Comparison of ENCODE assay signal across 1 cellular context in the genomic region with DNA sequence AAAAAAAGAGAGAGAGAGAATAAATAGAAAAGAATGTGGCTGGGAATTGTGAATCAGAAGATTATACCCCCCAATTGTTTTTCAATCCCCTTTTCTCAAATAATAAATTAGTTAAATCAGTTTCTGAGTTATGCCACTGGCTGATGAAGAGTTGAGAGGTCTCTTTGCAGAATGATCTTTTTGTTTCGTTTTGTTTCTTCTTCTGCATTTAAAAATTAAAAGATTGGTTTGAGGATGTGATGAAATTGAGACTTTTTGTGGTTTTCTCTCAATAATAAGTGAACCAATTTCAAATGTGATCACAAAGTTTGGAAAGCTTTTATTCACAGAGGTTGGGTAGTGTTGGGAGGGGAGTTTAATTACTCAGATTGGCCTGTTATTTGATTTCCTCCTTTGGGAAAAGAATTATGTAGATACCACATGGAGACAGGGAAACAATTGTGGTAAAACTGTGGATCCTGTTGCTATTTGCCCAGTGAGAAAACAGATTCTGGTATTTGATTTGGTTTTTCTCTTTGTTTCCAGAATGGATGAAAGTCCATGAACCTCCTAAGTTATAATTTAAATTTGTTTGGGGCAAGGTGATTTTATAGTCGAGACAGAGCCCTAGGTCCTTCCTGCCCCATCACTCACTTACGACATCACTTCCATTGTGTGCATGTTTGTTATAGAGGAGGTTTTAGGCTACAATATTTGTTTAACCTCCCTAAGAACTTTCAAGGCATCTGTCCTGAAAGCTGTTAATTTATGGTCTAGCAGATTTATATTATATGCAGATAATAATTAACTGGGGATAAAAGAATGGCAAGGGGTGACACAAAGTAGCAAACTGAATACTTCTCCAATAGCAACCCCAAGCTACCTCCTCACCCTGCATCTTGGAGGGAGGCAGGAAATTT.
TF ChIP-seq lines count a peak whose summit lies in the region.

No MANE protein-coding gene starts in this region.

TF ChIP-seq in HCT116, 20 proteins besides CTCF, POLR2A, EP300 and RAD21 (continued from another document):
- no peak for TF ChIP-seq EGR1 (IDR thresholded peaks at IDR 0.05; ENCODE audit: low read depth)
- no peak for TF ChIP-seq ZBTB33 (IDR thresholded peaks at IDR 0.05; ENCODE audit: extremely low read depth, insufficient replicate concordance, low read length)
- TF ChIP-seq ZNF274 (IDR thresholded peaks at IDR 0.05; ENCODE audit: low read depth, low read length): no peak
- TF ChIP-seq FOSL1 (IDR thresholded peaks at IDR 0.05; ENCODE audit: low read depth): no peak
- TF ChIP-seq, protein P1, sequence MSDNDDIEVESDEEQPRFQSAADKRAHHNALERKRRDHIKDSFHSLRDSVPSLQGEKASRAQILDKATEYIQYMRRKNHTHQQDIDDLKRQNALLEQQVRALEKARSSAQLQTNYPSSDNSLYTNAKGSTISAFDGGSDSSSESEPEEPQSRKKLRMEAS (IDR thresholded peaks at IDR 0.05): no peak
- TF ChIP-seq CEBPB (IDR thresholded peaks at IDR 0.05; ENCODE audit: low read depth): no peak
- TF ChIP-seq JUND (IDR thresholded peaks at IDR 0.05): no peak
- no peak for TF ChIP-seq POLR2AphosphoS5 (IDR thresholded peaks at IDR 0.05; ENCODE audit: low read depth, low read length)
- TF ChIP-seq TCF7L2 (IDR thresholded peaks at IDR 0.05; ENCODE audit: borderline replicate concordance, extremely low read depth, insufficient read depth, insufficient read length): no peak
